ENCODE assay signal across 29 cellular contexts in genomic region chr3:187110156-187110555, GRCh38.
"Had no signal": no experiment of that assay in that cellular context is flagged by ENCODE, and none has a peak within 500 bp of the region (broad histone marks: within the 10 kb centered on the region; RNA-seq: fewer than 3 reads in every experiment).

No MANE protein-coding gene starts in this region.

- H3K27me3 ChIP-seq: Peyer's patch, SJCRH30 had no signal

- H2AFZ ChIP-seq: PC-9 had no signal

- H3K9me3 ChIP-seq: Peyer's patch, SJCRH30 had no signal

- FAIRE-seq: HTR-8/SVneo, K562 had no signal

- H3K36me3 ChIP-seq: Peyer's patch, SJCRH30 had no signal

- H3K4me2 ChIP-seq: KMS-11, PC-9 had no signal

- ATAC-seq: K562, Right ventricle myocardium inferior, SK-N-SH treated with all-trans-retinoic acid at 6 μM for 48 hours had no signal

- H3K27ac ChIP-seq: HL-60, KMS-11, PC-9, Peyer's patch, SJCRH30 had no signal

- H3K9ac ChIP-seq: KMS-11 had no signal

- H3K4me1 ChIP-seq: Peyer's patch, SJCRH30 had no signal

- H3K4me3 ChIP-seq: K562, PC-9, Peyer's patch, SJCRH30 had no signal

- DNase-seq: Kasumi-1; MV-4-11; NCI-H1048; NCI-H1105; NCI-H1417; NCI-H1436 treated with DMSO at 0.1 percent for 48 hours; NCI-H1694; NCI-H187 treated with DMSO at 0.1 percent for 48 hours; NCI-H2081; NCI-H2171; NCI-H226; NCI-H446; NCI-H510A; NCI-H524 treated with DMSO at 0.1 percent for 48 hours; NCI-H69; NCI-H774; NK-92 treated with Interleukin-12 subunit alpha and Interleukin-12 subunit beta, amount 100 ng/mL, for 24 hours; OCI-M1; PC-9; Peyer's patch; SHP77 treated with DMSO at 0.1 percent for 48 hours; SJCRH30; T-helper 1 cell had no signal
